Comparison of ENCODE assay signal across 12 cellular contexts in genomic region chr17:55053855-55054254, GRCh38.
DNase-seq lines count a peak whose midpoint lies in the region; ATAC-seq and TF ChIP-seq lines count a peak whose summit lies in the region.
"Had no signal": no experiment of that assay in that cellular context is flagged by ENCODE, and none has a peak within 500 bp of the region (broad histone marks: within the 10 kb centered on the region; RNA-seq: fewer than 3 reads in every experiment).

No MANE protein-coding gene starts in this region.

- H3K4me2 ChIP-seq in DOHH2 (ENCODE audit: low read length) = no peak overlapping the region

- H3K27me3 ChIP-seq in DOHH2 (ENCODE audit: control insufficient read depth, low read length) = no peaks in the 10 kb centered on the region

- H3K79me2 ChIP-seq in DOHH2 (ENCODE audit: control insufficient read depth, low read length) = no peaks in the 10 kb centered on the region

- H3K4me3 ChIP-seq in DOHH2 (ENCODE audit: low read length) (no peak overlapping the region), lower leg skin (ENCODE audit: low read depth, poor library complexity, severe bottlenecking) (no peak overlapping the region)
- H3K4me3 ChIP-seq: lung had no signal

- H3K27ac ChIP-seq in DOHH2 (ENCODE audit: low read depth, low read length) = no peak overlapping the region

- H3K36me3 ChIP-seq in DOHH2 (ENCODE audit: control insufficient read depth, low read length) = no peaks in the 10 kb centered on the region

- H3K36me3 Mint-ChIP-seq in neural crest cell (ENCODE audit: low read depth) = peaks cover 14% of the 10 kb centered on the region
- H3K36me3 Mint-ChIP-seq in activated T-cell treated with anti-CD3 and anti-CD28 coated beads, Interleukin-2, amount 50 U/mL, for 4 hours (ENCODE audit: insufficient read depth) = peaks cover 9% of the 10 kb centered on the region

- no peaks in the 10 kb centered on the region for H4K20me1 ChIP-seq in DOHH2 (ENCODE audit: control insufficient read depth, insufficient read depth, low read depth, low read length)

- no peak for TF ChIP-seq POLR2A in lower leg skin (IDR thresholded peaks at IDR 0.05)

- no peaks in the 10 kb centered on the region for H3F3A ChIP-seq in DOHH2 (ENCODE audit: control insufficient read depth, insufficient read depth)

- TF ChIP-seq CTCF in DOHH2 (IDR thresholded peaks at IDR 0.05; ENCODE audit: low read depth, low read length, poor library complexity, severe bottlenecking) (peak; percentile 28), neural crest cell (conservative IDR thresholded peaks at IDR 0.05) (peak; percentile 62), lower leg skin (IDR thresholded peaks at IDR 0.05) (no peak)

- no peaks in the 10 kb centered on the region for H3K9me3 ChIP-seq in DOHH2 (ENCODE audit: control insufficient read depth, insufficient read depth, low read length)

- intact Hi-C loops in lower leg skin (cut with DNase I; ENCODE audit: low total_unique reads) = no loop called here

- no peaks in the 10 kb centered on the region for H3K4me1 Mint-ChIP-seq in neural crest cell
- no peaks in the 10 kb centered on the region for H3K4me1 Mint-ChIP-seq in activated T-cell treated with anti-CD3 and anti-CD28 coated beads, Interleukin-2, amount 50 U/mL, for 4 hours (ENCODE audit: low read depth)

- no peak for ATAC-seq in activated T-cell treated with anti-CD3 and anti-CD28 coated beads, Interleukin-2, amount 50 U/mL, for 4 hours

- DNase-seq in NCI-H1694 (lab: John Stamatoyannopoulos, UW) = peak; percentile 57
- peak; percentile 10 for DNase-seq in cerebellum (ENCODE audit: low spot score)
- DNase-seq in neural crest cell (ENCODE audit: low read depth, low spot score) = no peak
- no peak for DNase-seq in activated CD4-positive, alpha-beta T cell treated with anti-CD3 and anti-CD28 coated beads, Interleukin-2, amount 50 U/mL, for 1 hour
- DNase-seq in lower leg skin (ENCODE audit: low spot score in 2 of 2) = no peak
- no peak for DNase-seq in D341Med (ENCODE audit: low spot score)
- no peak for DNase-seq in activated T-cell treated with anti-CD3 and anti-CD28 coated beads, Interleukin-2, amount 50 U/mL, for 4 hours
- DNase-seq: NCI-H187; stimulated activated CD4-positive, alpha-beta T cell treated with anti-CD3 and anti-CD28 coated beads, Interleukin-4, amount 100 ng/mL, for 24 hours; T1000 had no signal

- no peaks in the 10 kb centered on the region for H3K4me1 ChIP-seq in DOHH2 (ENCODE audit: control insufficient read depth, low read length)

- no peaks in the 10 kb centered on the region for H3K9me2 ChIP-seq in DOHH2 (replicated peaks; ENCODE audit: control insufficient read depth, low read length)

- WGBS in lower leg skin, 2 donors = 77 to 89% methylated on average over 1 of the region's 1 CpG

- no peak overlapping the region for H3K4me3 Mint-ChIP-seq in neural crest cell
- no peak overlapping the region for H3K4me3 Mint-ChIP-seq in activated T-cell treated with anti-CD3 and anti-CD28 coated beads, Interleukin-2, amount 50 U/mL, for 4 hours

- H3K9me3 Mint-ChIP-seq in neural crest cell = no peaks in the 10 kb centered on the region
- H3K9me3 Mint-ChIP-seq in activated T-cell treated with anti-CD3 and anti-CD28 coated beads, Interleukin-2, amount 50 U/mL, for 4 hours = no peaks in the 10 kb centered on the region

- H3K27ac Mint-ChIP-seq in neural crest cell (ENCODE audit: unreplicated experiment) = no peak overlapping the region

- no peaks in the 10 kb centered on the region for H3K27me3 Mint-ChIP-seq in neural crest cell (ENCODE audit: low read depth)
- H3K27me3 Mint-ChIP-seq in activated T-cell treated with anti-CD3 and anti-CD28 coated beads, Interleukin-2, amount 50 U/mL, for 4 hours (ENCODE audit: low read depth) = no peaks in the 10 kb centered on the region

Comparison
In these comparisons a context has a peak if more than half of its experiments do, and no peak if none do; other contexts are left out.
1. CTCF ChIP-seq: peak in DOHH2 (single experiment) and neural crest cell (single experiment); none in lower leg skin (0 of 3).
2. DNase-seq: peak in NCI-H1694 (single experiment) and cerebellum (single experiment); none in neural crest cell (single experiment), activated CD4-positive, alpha-beta T cell treated with anti-CD3 and anti-CD28 coated beads, Interleukin-2, amount 50 U/mL, for 1 hour (single experiment), lower leg skin (0 of 2), D341Med (single experiment) and activated T-cell treated with anti-CD3 and anti-CD28 coated beads, Interleukin-2, amount 50 U/mL, for 4 hours (single experiment).